Comparison of ENCODE assay signal across 1 cellular context in genomic region chr1:232927722-232928505, GRCh38.
TF ChIP-seq lines count a peak whose summit lies in the region.

No MANE protein-coding gene starts in this region.

TF ChIP-seq in A549, 52 proteins besides CTCF, POLR2A, EP300 and RAD21 (continued from another document):
- no peak for TF ChIP-seq USF2 (IDR thresholded peaks at IDR 0.05)
- TF ChIP-seq HOXB5 (CRISPR knock-in tag; IDR thresholded peaks at IDR 0.05): no peak
- TF ChIP-seq JUNB (IDR thresholded peaks at IDR 0.05): no peak
- no peak for TF ChIP-seq RFX5 (IDR thresholded peaks at IDR 0.05)
